24 cellular contexts compared by ENCODE assay signal in the genomic region with DNA sequence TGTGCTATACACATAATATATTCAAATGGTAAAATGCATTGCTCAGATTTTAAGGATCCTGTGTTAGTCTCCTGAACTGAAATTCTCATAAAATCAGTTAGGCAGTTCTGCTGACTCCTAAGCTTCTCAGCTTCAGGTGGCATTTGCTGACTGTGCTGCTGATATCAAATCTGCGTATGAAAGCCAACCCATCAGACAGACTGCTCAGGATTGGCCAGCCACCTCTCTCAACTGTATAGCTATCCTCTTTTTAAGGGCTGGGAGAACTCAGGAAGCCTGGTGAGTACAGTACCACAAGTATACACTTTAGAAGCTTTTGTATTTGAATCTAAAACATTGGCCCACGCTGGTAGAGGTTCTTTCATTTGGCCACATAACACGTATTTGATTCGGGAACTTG.
"Had no signal": no experiment of that assay in that cellular context is flagged by ENCODE, and none has a peak within 500 bp of the region (broad histone marks: within the 10 kb centered on the region; RNA-seq: fewer than 3 reads in every experiment).

No MANE protein-coding gene starts in this region.

- DNase-seq: islet precursor cell; left ventricle myocardium inferior; midbrain; mucosa of descending colon; naive thymus-derived CD4-positive, alpha-beta T cell; ovary; posterior cingulate gyrus; retina; right cardiac atrium; stimulated activated CD4-positive, alpha-beta T cell treated with anti-CD3 and anti-CD28 coated beads, Interleukin-12 subunit alpha, Interleukin-12 subunit beta, amount 100 ng/mL, for 4 hours; stimulated activated CD4-positive, alpha-beta T cell treated with anti-CD3 and anti-CD28 coated beads, Interleukin-15, amount 100 ng/mL, for 24 hours; stimulated activated CD4-positive, alpha-beta T cell treated with anti-CD3 and anti-CD28 coated beads, Interleukin-2, amount 100 ng/mL, for 24 hours; stimulated activated CD4-positive, alpha-beta T cell treated with anti-CD3 and anti-CD28 coated beads, Interleukin-4, amount 100 ng/mL, for 1 hour; stimulated activated naive CD4-positive, alpha-beta T cell treated with Interleukin-2 at 50 U/mL for 16 hours; stimulated activated naive CD8-positive, alpha-beta T cell treated with anti-CD3 and anti-CD28 coated beads, Interleukin-15, amount 100 ng/mL, for 72 hours; substantia nigra; uterus had no signal

- H3K36me3 ChIP-seq: ovary had no signal

- H3K4me3 Mint-ChIP-seq: naive thymus-derived CD4-positive, alpha-beta T cell; natural killer cell treated with Interleukin-12 subunit alpha and Interleukin-12 subunit beta and Interleukin-15 and Interleukin-18, amount 100 ng/mL, for 72 hours; stimulated activated naive CD8-positive, alpha-beta T cell treated with anti-CD3 and anti-CD28 coated beads, Interleukin-15, amount 100 ng/mL, for 72 hours; type B pancreatic cell had no signal

- H3K27ac Mint-ChIP-seq: natural killer cell treated with Interleukin-12 subunit alpha and Interleukin-12 subunit beta and Interleukin-15 and Interleukin-18, amount 100 ng/mL, for 72 hours; type B pancreatic cell had no signal

- ATAC-seq: mucosa of descending colon; naive thymus-derived CD4-positive, alpha-beta T cell; natural killer cell treated with Interleukin-12 subunit alpha and Interleukin-12 subunit beta and Interleukin-15 and Interleukin-18, amount 100 ng/mL, for 72 hours; right cardiac atrium; sciatic nerve; stimulated activated naive CD8-positive, alpha-beta T cell treated with anti-CD3 and anti-CD28 coated beads, Interleukin-15, amount 100 ng/mL, for 72 hours had no signal

- H3K27me3 Mint-ChIP-seq: naive thymus-derived CD4-positive, alpha-beta T cell; natural killer cell treated with Interleukin-12 subunit alpha and Interleukin-12 subunit beta and Interleukin-15 and Interleukin-18, amount 100 ng/mL, for 72 hours; stimulated activated naive CD8-positive, alpha-beta T cell treated with anti-CD3 and anti-CD28 coated beads, Interleukin-15, amount 100 ng/mL, for 72 hours; type B pancreatic cell had no signal

- H3K9me3 ChIP-seq: left ventricle myocardium inferior, mucosa of descending colon, ovary, prostate gland, tibial nerve, uterus had no signal

- H3K4me3 ChIP-seq: left ventricle myocardium inferior, lung, mucosa of descending colon, ovary, prostate gland, skin epidermis, tibial nerve, uterus had no signal

- H3K27ac ChIP-seq: left ventricle myocardium inferior, ovary, prostate gland, skin epidermis, tibial nerve, uterus had no signal

- H3K27me3 ChIP-seq: ovary, tibial nerve, uterus had no signal

- H3K9me3 Mint-ChIP-seq: naive thymus-derived CD4-positive, alpha-beta T cell; natural killer cell treated with Interleukin-12 subunit alpha and Interleukin-12 subunit beta and Interleukin-15 and Interleukin-18, amount 100 ng/mL, for 72 hours; stimulated activated naive CD8-positive, alpha-beta T cell treated with anti-CD3 and anti-CD28 coated beads, Interleukin-15, amount 100 ng/mL, for 72 hours; type B pancreatic cell had no signal

- H3K4me1 ChIP-seq: left ventricle myocardium inferior, prostate gland, tibial nerve, uterus had no signal
